ENCODE assay signal across 21 cellular contexts in the genomic region with DNA sequence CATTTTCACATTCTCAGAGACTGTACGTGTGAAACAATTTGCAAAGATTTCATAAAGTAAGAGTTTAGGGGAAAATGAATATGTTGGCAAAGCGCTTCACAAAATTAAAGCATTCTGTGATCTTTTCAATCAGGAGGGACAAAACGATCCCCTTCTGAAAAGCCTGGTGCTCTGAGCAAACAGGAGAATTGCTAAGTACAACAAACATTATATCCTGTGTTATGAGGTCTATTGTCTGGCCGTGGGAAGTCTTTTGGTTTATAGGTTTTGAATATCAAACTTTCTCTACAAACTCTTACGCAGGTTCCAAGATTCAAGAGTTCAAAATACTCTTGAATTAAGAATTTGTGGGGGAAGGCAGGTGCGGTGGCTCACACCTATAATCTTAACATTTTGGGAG. TPM values are rescaled to one million over a fixed set of nuclear protein-coding genes. Genes with fewer than 3 reads are reported as not detected.
DNase-seq lines count a peak whose midpoint lies in the region; ATAC-seq and TF ChIP-seq lines count a peak whose summit lies in the region.
"Had no signal": no experiment of that assay in that cellular context is flagged by ENCODE, and none has a peak within 500 bp of the region (broad histone marks: within the 10 kb centered on the region; RNA-seq: fewer than 3 reads in every experiment).

No MANE protein-coding gene starts in this region.

- peaks cover 94% of the 10 kb centered on the region for H3K4me1 Mint-ChIP-seq in stimulated activated naive CD8-positive, alpha-beta T cell treated with anti-CD3 and anti-CD28 coated beads, Interleukin-15, Interleukin-2, amounts not matched to agents 100 ng/mL and 50 ng/mL, for 24 hours (ENCODE audit: low read depth)

- no peak overlapping the region for H3K4me3 ChIP-seq in psoas muscle
- H3K4me3 ChIP-seq: heart left ventricle, K562, spleen, upper lobe of right lung had no signal

- H3K9me3 Mint-ChIP-seq in stimulated activated naive CD8-positive, alpha-beta T cell treated with anti-CD3 and anti-CD28 coated beads, Interleukin-15, Interleukin-2, amounts not matched to agents 100 ng/mL and 50 ng/mL, for 24 hours: no peaks in the 10 kb centered on the region
- H3K9me3 Mint-ChIP-seq: activated CD4-positive, alpha-beta memory T cell treated with anti-CD3 and anti-CD28 coated beads for 36 hours; dendritic cell treated with granulocyte-macrophage colony-stimulating factor and Interleukin-4, amounts not matched to agents 40 ng/mL and 50 ng/mL, for 4 days had no signal

- peaks cover 28% of the 10 kb centered on the region for H3K4me1 ChIP-seq in psoas muscle

- H3K36me3 Mint-ChIP-seq in stimulated activated naive CD8-positive, alpha-beta T cell treated with anti-CD3 and anti-CD28 coated beads, Interleukin-15, Interleukin-2, amounts not matched to agents 100 ng/mL and 50 ng/mL, for 24 hours (ENCODE audit: low read depth): peaks cover 16% of the 10 kb centered on the region

- no peak overlapping the region for H3K27ac ChIP-seq in psoas muscle
- H3K27ac ChIP-seq: heart left ventricle, spleen, upper lobe of right lung, WERI-Rb-1 had no signal

- no peak for DNase-seq in stimulated activated naive CD8-positive, alpha-beta T cell treated with anti-CD3 and anti-CD28 coated beads, Interleukin-15, Interleukin-2, amounts not matched to agents 100 U/mL and 50 U/mL, for 24 hours
- DNase-seq in NCI-H748 treated with DMSO at 0.1 percent for 48 hours (lab: John Stamatoyannopoulos, UW) (peak; percentile 42), dermis blood vessel endothelial cell (peak; percentile 42), psoas muscle (no peak), GDM1 (lab: John Stamatoyannopoulos, UW) (no peak), cerebellar nuclear complex (lab: John Stamatoyannopoulos, UW) (no peak)
- DNase-seq: activated CD4-positive, alpha-beta memory T cell treated with anti-CD3 and anti-CD28 coated beads for 36 hours; activated T-cell treated with anti-CD3 and anti-CD28 coated beads, Interleukin-2, amount 50 U/mL, for 48 hours; heart left ventricle; left ventricle myocardium superior; MM.1S; NCI-H1436; occipital lobe; spleen; stimulated activated CD4-positive, alpha-beta T cell treated with anti-CD3 and anti-CD28 coated beads, Interleukin-4, amount 100 ng/mL, for 24 hours; T-helper 17 cell; upper lobe of right lung; WERI-Rb-1 had no signal

- H3K27me3 ChIP-seq in psoas muscle (ENCODE audit: insufficient read depth in 3 of 3, low read length in 2 of 3): no peaks in the 10 kb centered on the region
- H3K27me3 ChIP-seq: heart left ventricle, spleen, upper lobe of right lung had no signal

- H3K9me3 ChIP-seq in psoas muscle: no peaks in the 10 kb centered on the region
- H3K9me3 ChIP-seq: spleen, upper lobe of right lung had no signal

- peak overlapping the region; percentile 71 for H3K27ac Mint-ChIP-seq in stimulated activated naive CD8-positive, alpha-beta T cell treated with anti-CD3 and anti-CD28 coated beads, Interleukin-15, Interleukin-2, amounts not matched to agents 100 ng/mL and 50 ng/mL, for 24 hours
- H3K27ac Mint-ChIP-seq: activated CD4-positive, alpha-beta memory T cell treated with anti-CD3 and anti-CD28 coated beads for 36 hours; dendritic cell treated with granulocyte-macrophage colony-stimulating factor and Interleukin-4, amounts not matched to agents 40 ng/mL and 50 ng/mL, for 4 days; T-helper 17 cell had no signal

- no peaks in the 10 kb centered on the region for H3K36me3 ChIP-seq in psoas muscle (ENCODE audit: insufficient read depth in 1 of 2, low read depth in 1 of 2)
- H3K36me3 ChIP-seq: heart left ventricle, spleen, upper lobe of right lung, WERI-Rb-1 had no signal

- no peak for TF ChIP-seq CTCF in psoas muscle (IDR thresholded peaks at IDR 0.05)

- no peak overlapping the region for H3K4me3 Mint-ChIP-seq in stimulated activated naive CD8-positive, alpha-beta T cell treated with anti-CD3 and anti-CD28 coated beads, Interleukin-15, Interleukin-2, amounts not matched to agents 100 ng/mL and 50 ng/mL, for 24 hours
- H3K4me3 Mint-ChIP-seq: activated CD4-positive, alpha-beta memory T cell treated with anti-CD3 and anti-CD28 coated beads for 36 hours; dendritic cell treated with granulocyte-macrophage colony-stimulating factor and Interleukin-4, amounts not matched to agents 40 ng/mL and 50 ng/mL, for 4 days; T-helper 17 cell had no signal

- intact Hi-C loops in psoas muscle (cut with DNase I): loop anchor here (5.0 to 10.0 kb wide), 2 partner anchors 193 to 491 kb away; no protein-coding TSS in a partner anchor

- no peak for ATAC-seq in stimulated activated naive CD8-positive, alpha-beta T cell treated with anti-CD3 and anti-CD28 coated beads, Interleukin-15, Interleukin-2, amounts not matched to agents 100 U/mL and 50 U/mL, for 24 hours
- no peak for ATAC-seq in psoas muscle
- ATAC-seq: heart left ventricle, K562, left ventricle myocardium superior, T-helper 17 cell, upper lobe of right lung had no signal

- WGBS in psoas muscle, 3 donors: 86 to 87% (median 86%) methylated on average over 6 of the region's 6 CpGs

- H3K27me3 Mint-ChIP-seq in stimulated activated naive CD8-positive, alpha-beta T cell treated with anti-CD3 and anti-CD28 coated beads, Interleukin-15, Interleukin-2, amounts not matched to agents 100 ng/mL and 50 ng/mL, for 24 hours: no peaks in the 10 kb centered on the region
- H3K27me3 Mint-ChIP-seq: activated CD4-positive, alpha-beta memory T cell treated with anti-CD3 and anti-CD28 coated beads for 36 hours; dendritic cell treated with granulocyte-macrophage colony-stimulating factor and Interleukin-4, amounts not matched to agents 40 ng/mL and 50 ng/mL, for 4 days; T-helper 17 cell had no signal

RNA-seq across cellular contexts. Expression of a gene that starts 7.2 kb away (rescaled TPM):
- total RNA-seq in dermis blood vessel endothelial cell: 25.9 and 39.5 TPM in 2 replicates
- 100 to 1,000 TPM in 2 of 4 donors, 10 to 100 TPM in 2; 73.6 to 123 (median 101) TPM for total RNA-seq in psoas muscle
- polyA plus RNA-seq in psoas muscle: 10 to 100 TPM; 10.1 to 47.3 (median 25.6) TPM

Comparison
In these comparisons a context has a peak if more than half of its experiments do, and no peak if none do; other contexts are left out.
1. DNase-seq: peak in NCI-H748 treated with DMSO at 0.1 percent for 48 hours (single experiment) and dermis blood vessel endothelial cell (single experiment); none in stimulated activated naive CD8-positive, alpha-beta T cell treated with anti-CD3 and anti-CD28 coated beads, Interleukin-15, Interleukin-2, amounts not matched to agents 100 U/mL and 50 U/mL, for 24 hours (single experiment), psoas muscle (0 of 2), GDM1 (single experiment) and cerebellar nuclear complex (0 of 2).